13 cellular contexts compared by ENCODE assay signal in the genomic region with DNA sequence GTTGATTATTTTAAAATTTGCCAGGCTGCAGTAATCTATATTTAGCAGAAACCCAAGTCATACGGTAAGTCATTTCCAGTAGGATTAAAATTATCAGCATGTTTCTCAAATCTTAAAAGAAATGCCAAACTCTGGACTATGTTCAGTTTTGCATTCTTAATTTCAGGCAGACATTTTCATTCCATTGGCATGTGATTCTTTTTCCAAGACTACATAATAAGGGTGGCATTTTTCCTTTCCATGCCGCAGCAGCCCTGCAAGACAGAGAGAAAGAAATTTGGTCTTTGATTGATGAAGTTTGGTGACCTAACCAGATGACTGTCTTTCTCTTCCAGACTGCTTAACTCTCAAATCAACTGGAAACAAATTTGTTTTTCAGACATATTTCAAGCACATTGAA.
"Had no signal": no experiment of that assay in that cellular context is flagged by ENCODE, and none has a peak within 500 bp of the region (broad histone marks: within the 10 kb centered on the region; RNA-seq: fewer than 3 reads in every experiment).

No MANE protein-coding gene starts in this region.

- H3K36me3 Mint-ChIP-seq: stimulated activated effector memory CD8-positive, alpha-beta T cell treated with anti-CD3 and anti-CD28 coated beads, Interleukin-12 subunit alpha, Interleukin-12 subunit beta, amount 100 ng/mL, for 72 hours had no signal

- H3K4me1 Mint-ChIP-seq: activated CD4-positive, alpha-beta memory T cell treated with anti-CD3 and anti-CD28 coated beads, Interleukin-2, amount 10 ng/mL, durations not matched to agents 7 days and 5 days; endodermal cell; stimulated activated effector memory CD8-positive, alpha-beta T cell treated with anti-CD3 and anti-CD28 coated beads, Interleukin-12 subunit alpha, Interleukin-12 subunit beta, amount 100 ng/mL, for 72 hours had no signal

- H3K4me3 ChIP-seq: psoas muscle, thyroid gland had no signal

- H3K9me3 Mint-ChIP-seq: activated CD4-positive, alpha-beta memory T cell treated with anti-CD3 and anti-CD28 coated beads, Interleukin-2, amount 10 ng/mL, durations not matched to agents 7 days and 5 days; activated T-cell treated with anti-CD3 and anti-CD28 coated beads, Interleukin-2, amount 50 U/mL, for 4 hours; stimulated activated effector memory CD8-positive, alpha-beta T cell treated with anti-CD3 and anti-CD28 coated beads, Interleukin-12 subunit alpha, Interleukin-12 subunit beta, amount 100 ng/mL, for 72 hours had no signal

- H3K36me3 ChIP-seq: brain microvascular endothelial cell, thyroid gland had no signal

- H3K9me3 ChIP-seq: psoas muscle, thyroid gland had no signal

- H3K27ac Mint-ChIP-seq: activated CD4-positive, alpha-beta memory T cell treated with anti-CD3 and anti-CD28 coated beads, Interleukin-2, amount 10 ng/mL, durations not matched to agents 7 days and 5 days; activated CD4-positive, alpha-beta T cell treated with anti-CD3 and anti-CD28 coated beads for 36 hours; endodermal cell; stimulated activated effector memory CD8-positive, alpha-beta T cell treated with anti-CD3 and anti-CD28 coated beads, Interleukin-12 subunit alpha, Interleukin-12 subunit beta, amount 100 ng/mL, for 72 hours had no signal

- H3K27me3 ChIP-seq: brain microvascular endothelial cell, thyroid gland had no signal

- DNase-seq: activated CD4-positive, alpha-beta memory T cell treated with anti-CD3 and anti-CD28 coated beads, Interleukin-2, amount 10 ng/mL, durations not matched to agents 7 days and 5 days; activated CD4-positive, alpha-beta T cell treated with anti-CD3 and anti-CD28 coated beads for 36 hours; activated effector memory CD4-positive, alpha-beta T cell treated with Interleukin-2 at 50 U/mL for 16 hours; activated naive CD4-positive, alpha-beta T cell treated with anti-CD3 and anti-CD28 coated beads, Interleukin-2, amount 50 U/mL, for 16 hours; activated T-cell treated with anti-CD3 and anti-CD28 coated beads, Interleukin-2, amount 50 U/mL, for 4 hours; brain microvascular endothelial cell; cerebellar nuclear complex; endodermal cell; psoas muscle; T-helper 2 cell; thyroid gland had no signal

- H3K4me3 Mint-ChIP-seq: activated CD4-positive, alpha-beta memory T cell treated with anti-CD3 and anti-CD28 coated beads, Interleukin-2, amount 10 ng/mL, durations not matched to agents 7 days and 5 days; activated CD4-positive, alpha-beta T cell treated with anti-CD3 and anti-CD28 coated beads for 36 hours; activated T-cell treated with anti-CD3 and anti-CD28 coated beads, Interleukin-2, amount 50 U/mL, for 4 hours; endodermal cell; stimulated activated effector memory CD8-positive, alpha-beta T cell treated with anti-CD3 and anti-CD28 coated beads, Interleukin-12 subunit alpha, Interleukin-12 subunit beta, amount 100 ng/mL, for 72 hours had no signal

- ATAC-seq: activated CD4-positive, alpha-beta T cell treated with anti-CD3 and anti-CD28 coated beads for 36 hours; activated T-cell treated with anti-CD3 and anti-CD28 coated beads, Interleukin-2, amount 50 U/mL, for 4 hours; psoas muscle; sciatic nerve had no signal

- H3K27ac ChIP-seq: brain microvascular endothelial cell, psoas muscle, thyroid gland had no signal
